In the genomic region with DNA sequence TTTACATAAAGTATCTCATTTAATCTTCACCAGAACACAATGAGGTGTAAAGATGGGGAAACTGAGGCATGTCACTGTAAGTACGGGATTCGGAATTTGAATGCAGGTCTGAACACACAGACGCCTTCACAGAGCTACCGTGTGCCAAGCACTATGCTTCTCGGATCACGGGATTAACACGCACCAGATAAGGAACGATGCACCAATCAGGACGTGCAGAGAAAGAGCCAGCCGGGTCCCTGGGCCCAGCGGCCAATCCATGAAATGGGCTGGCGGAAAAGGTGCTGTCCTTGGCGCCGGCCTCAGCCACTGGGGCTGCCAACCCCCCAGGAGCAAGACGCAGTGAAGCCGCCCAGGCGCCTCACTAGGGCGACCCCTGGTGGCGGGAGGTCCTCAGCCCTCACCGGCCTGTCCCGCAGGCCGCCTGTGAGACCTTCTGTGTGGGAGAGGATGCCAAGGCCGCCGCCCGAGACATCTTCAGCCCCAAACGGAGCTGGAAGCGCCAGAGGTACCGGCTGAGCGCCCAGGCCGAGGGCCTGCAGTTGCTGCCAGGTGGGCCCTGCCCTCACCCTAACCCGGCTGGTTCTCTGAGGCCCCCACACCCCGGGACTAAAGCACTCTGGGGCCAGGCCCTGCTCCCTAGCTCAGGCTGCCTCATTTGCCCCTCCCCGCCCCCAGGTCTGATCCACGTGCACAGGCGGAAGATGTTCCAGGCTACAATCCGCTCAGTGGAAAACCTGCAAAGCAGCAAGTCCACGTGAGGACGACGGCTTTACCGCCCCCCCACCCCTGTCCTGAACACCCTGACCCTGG, we compare ENCODE assay signal across 1 cellular context.
TF ChIP-seq lines count a peak whose summit lies in the region.

No MANE protein-coding gene starts in this region.

TF ChIP-seq in HepG2, 621 proteins besides CTCF, POLR2A, EP300 and RAD21 (continued from another document and continues in another):
- no peak for TF ChIP-seq FOXM1 (CRISPR knock-in tag; IDR thresholded peaks at IDR 0.05)
- no peak for TF ChIP-seq ARID2 (CRISPR knock-in tag; IDR thresholded peaks at IDR 0.05; ENCODE audit: borderline replicate concordance)
- TF ChIP-seq TBX2 (CRISPR knock-in tag; IDR thresholded peaks at IDR 0.05; ENCODE audit: borderline replicate concordance): no peak; the same call in 1 of the 2 replicates
- no peak for TF ChIP-seq AGO2 (optimal IDR thresholded peaks at IDR 0.05; ENCODE audit: low read depth, low read length)
- peak; percentile 49 for TF ChIP-seq TAF1 (CRISPR knock-in tag; IDR thresholded peaks at IDR 0.05)
- no peak for TF ChIP-seq ZBTB42 (CRISPR knock-in tag; IDR thresholded peaks at IDR 0.05)
- no peak for TF ChIP-seq NFRKB (IDR thresholded peaks at IDR 0.05)
- peak; percentile 86 for TF ChIP-seq ZFX (CRISPR knock-in tag; IDR thresholded peaks at IDR 0.05; ENCODE audit: low read depth)
- no peak for TF ChIP-seq TBX3 (IDR thresholded peaks at IDR 0.05; ENCODE audit: borderline replicate concordance)
- peak; percentile 28; the same call in 1 of the 2 replicates for TF ChIP-seq NFKB2 (CRISPR knock-in tag; IDR thresholded peaks at IDR 0.05; ENCODE audit: borderline replicate concordance)
- 0 out of 2 replicates have a peak, but pooled peaks have one; percentile 25 for TF ChIP-seq HNRNPL (IDR thresholded peaks at IDR 0.05; ENCODE audit: low read depth, low read length)
- TF ChIP-seq SRSF1 (optimal IDR thresholded peaks at IDR 0.05; ENCODE audit: low read depth, low read length): peak; percentile 67
- TF ChIP-seq, protein P1, sequence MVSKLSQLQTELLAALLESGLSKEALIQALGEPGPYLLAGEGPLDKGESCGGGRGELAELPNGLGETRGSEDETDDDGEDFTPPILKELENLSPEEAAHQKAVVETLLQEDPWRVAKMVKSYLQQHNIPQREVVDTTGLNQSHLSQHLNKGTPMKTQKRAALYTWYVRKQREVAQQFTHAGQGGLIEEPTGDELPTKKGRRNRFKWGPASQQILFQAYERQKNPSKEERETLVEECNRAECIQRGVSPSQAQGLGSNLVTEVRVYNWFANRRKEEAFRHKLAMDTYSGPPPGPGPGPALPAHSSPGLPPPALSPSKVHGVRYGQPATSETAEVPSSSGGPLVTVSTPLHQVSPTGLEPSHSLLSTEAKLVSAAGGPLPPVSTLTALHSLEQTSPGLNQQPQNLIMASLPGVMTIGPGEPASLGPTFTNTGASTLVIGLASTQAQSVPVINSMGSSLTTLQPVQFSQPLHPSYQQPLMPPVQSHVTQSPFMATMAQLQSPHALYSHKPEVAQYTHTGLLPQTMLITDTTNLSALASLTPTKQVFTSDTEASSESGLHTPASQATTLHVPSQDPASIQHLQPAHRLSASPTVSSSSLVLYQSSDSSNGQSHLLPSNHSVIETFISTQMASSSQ (IDR thresholded peaks at IDR 0.05; ENCODE audit: low read depth): no peak
- TF ChIP-seq, protein P1 (CRISPR knock-in tag; IDR thresholded peaks at IDR 0.05; ENCODE audit: borderline replicate concordance): no peak
- peak; percentile 88; the same call in 1 of the 2 replicates for TF ChIP-seq KDM2A (CRISPR knock-in tag; IDR thresholded peaks at IDR 0.05; ENCODE audit: borderline replicate concordance, low read depth)
- no peak for TF ChIP-seq ZNF776 (CRISPR knock-in tag; IDR thresholded peaks at IDR 0.05)
- TF ChIP-seq ZNF720 (CRISPR knock-in tag; IDR thresholded peaks at IDR 0.05): no peak
- no peak for TF ChIP-seq PRMT3 (CRISPR knock-in tag; IDR thresholded peaks at IDR 0.05; ENCODE audit: borderline replicate concordance, low read depth)
- TF ChIP-seq, protein P2, sequence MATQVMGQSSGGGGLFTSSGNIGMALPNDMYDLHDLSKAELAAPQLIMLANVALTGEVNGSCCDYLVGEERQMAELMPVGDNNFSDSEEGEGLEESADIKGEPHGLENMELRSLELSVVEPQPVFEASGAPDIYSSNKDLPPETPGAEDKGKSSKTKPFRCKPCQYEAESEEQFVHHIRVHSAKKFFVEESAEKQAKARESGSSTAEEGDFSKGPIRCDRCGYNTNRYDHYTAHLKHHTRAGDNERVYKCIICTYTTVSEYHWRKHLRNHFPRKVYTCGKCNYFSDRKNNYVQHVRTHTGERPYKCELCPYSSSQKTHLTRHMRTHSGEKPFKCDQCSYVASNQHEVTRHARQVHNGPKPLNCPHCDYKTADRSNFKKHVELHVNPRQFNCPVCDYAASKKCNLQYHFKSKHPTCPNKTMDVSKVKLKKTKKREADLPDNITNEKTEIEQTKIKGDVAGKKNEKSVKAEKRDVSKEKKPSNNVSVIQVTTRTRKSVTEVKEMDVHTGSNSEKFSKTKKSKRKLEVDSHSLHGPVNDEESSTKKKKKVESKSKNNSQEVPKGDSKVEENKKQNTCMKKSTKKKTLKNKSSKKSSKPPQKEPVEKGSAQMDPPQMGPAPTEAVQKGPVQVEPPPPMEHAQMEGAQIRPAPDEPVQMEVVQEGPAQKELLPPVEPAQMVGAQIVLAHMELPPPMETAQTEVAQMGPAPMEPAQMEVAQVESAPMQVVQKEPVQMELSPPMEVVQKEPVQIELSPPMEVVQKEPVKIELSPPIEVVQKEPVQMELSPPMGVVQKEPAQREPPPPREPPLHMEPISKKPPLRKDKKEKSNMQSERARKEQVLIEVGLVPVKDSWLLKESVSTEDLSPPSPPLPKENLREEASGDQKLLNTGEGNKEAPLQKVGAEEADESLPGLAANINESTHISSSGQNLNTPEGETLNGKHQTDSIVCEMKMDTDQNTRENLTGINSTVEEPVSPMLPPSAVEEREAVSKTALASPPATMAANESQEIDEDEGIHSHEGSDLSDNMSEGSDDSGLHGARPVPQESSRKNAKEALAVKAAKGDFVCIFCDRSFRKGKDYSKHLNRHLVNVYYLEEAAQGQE (IDR thresholded peaks at IDR 0.05; ENCODE audit: borderline replicate concordance in 1 of 2, low read depth in 1 of 2, low read length in 2 of 2): no peak
- TF ChIP-seq ARNT2 (CRISPR knock-in tag; IDR thresholded peaks at IDR 0.05; ENCODE audit: low read depth): no peak
- TF ChIP-seq ZNF552 (CRISPR knock-in tag; IDR thresholded peaks at IDR 0.05; ENCODE audit: borderline replicate concordance): no peak
- TF ChIP-seq ZNF501 (CRISPR knock-in tag; IDR thresholded peaks at IDR 0.05): no peak
- TF ChIP-seq, protein P3, sequence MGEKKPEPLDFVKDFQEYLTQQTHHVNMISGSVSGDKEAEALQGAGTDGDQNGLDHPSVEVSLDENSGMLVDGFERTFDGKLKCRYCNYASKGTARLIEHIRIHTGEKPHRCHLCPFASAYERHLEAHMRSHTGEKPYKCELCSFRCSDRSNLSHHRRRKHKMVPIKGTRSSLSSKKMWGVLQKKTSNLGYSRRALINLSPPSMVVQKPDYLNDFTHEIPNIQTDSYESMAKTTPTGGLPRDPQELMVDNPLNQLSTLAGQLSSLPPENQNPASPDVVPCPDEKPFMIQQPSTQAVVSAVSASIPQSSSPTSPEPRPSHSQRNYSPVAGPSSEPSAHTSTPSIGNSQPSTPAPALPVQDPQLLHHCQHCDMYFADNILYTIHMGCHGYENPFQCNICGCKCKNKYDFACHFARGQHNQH (CRISPR knock-in tag; IDR thresholded peaks at IDR 0.05): no peak
- TF ChIP-seq, protein P4, sequence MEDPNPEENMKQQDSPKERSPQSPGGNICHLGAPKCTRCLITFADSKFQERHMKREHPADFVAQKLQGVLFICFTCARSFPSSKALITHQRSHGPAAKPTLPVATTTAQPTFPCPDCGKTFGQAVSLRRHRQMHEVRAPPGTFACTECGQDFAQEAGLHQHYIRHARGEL (CRISPR knock-in tag; IDR thresholded peaks at IDR 0.05): no peak
- no peak for TF ChIP-seq SPEN (CRISPR knock-in tag; IDR thresholded peaks at IDR 0.05; ENCODE audit: low read depth)
- peak; percentile 54 for TF ChIP-seq RBFOX2 (IDR thresholded peaks at IDR 0.05; ENCODE audit: low read depth, low read length)
- 0 out of 2 replicates have a peak, but pooled peaks have one; percentile 29 for TF ChIP-seq ARNTL (CRISPR knock-in tag; IDR thresholded peaks at IDR 0.05)
- no peak for TF ChIP-seq ZKSCAN5 (CRISPR knock-in tag; IDR thresholded peaks at IDR 0.05)
- TF ChIP-seq TOPORS (CRISPR knock-in tag; IDR thresholded peaks at IDR 0.05): no peak
- TF ChIP-seq SMAD9 (CRISPR knock-in tag; IDR thresholded peaks at IDR 0.05): no peak
- TF ChIP-seq NFE2 (CRISPR knock-in tag; IDR thresholded peaks at IDR 0.05): no peak
- TF ChIP-seq EEA1 (CRISPR knock-in tag; IDR thresholded peaks at IDR 0.05; ENCODE audit: borderline replicate concordance): no peak; the same call in 1 of the 2 replicates
- TF ChIP-seq, protein P5, sequence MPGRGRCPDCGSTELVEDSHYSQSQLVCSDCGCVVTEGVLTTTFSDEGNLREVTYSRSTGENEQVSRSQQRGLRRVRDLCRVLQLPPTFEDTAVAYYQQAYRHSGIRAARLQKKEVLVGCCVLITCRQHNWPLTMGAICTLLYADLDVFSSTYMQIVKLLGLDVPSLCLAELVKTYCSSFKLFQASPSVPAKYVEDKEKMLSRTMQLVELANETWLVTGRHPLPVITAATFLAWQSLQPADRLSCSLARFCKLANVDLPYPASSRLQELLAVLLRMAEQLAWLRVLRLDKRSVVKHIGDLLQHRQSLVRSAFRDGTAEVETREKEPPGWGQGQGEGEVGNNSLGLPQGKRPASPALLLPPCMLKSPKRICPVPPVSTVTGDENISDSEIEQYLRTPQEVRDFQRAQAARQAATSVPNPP (CRISPR knock-in tag; IDR thresholded peaks at IDR 0.05): no peak
- TF ChIP-seq SRY (CRISPR knock-in tag; IDR thresholded peaks at IDR 0.05): no peak
- TF ChIP-seq, protein P6, sequence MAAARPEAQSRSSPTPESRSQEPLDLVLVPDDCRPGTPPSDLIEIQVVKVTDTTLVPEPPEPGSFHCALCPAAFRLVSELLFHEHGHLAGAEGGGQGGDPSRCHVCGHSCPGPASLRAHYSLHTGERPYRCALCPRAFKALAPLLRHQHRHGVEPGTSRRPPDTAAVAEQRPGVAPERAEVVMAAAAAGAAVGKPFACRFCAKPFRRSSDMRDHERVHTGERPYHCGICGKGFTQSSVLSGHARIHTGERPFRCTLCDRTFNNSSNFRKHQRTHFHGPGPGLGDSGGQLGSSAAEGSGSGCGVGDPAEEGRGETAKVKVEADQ (CRISPR knock-in tag; IDR thresholded peaks at IDR 0.05; ENCODE audit: borderline replicate concordance): no peak
- TF ChIP-seq, protein P7, sequence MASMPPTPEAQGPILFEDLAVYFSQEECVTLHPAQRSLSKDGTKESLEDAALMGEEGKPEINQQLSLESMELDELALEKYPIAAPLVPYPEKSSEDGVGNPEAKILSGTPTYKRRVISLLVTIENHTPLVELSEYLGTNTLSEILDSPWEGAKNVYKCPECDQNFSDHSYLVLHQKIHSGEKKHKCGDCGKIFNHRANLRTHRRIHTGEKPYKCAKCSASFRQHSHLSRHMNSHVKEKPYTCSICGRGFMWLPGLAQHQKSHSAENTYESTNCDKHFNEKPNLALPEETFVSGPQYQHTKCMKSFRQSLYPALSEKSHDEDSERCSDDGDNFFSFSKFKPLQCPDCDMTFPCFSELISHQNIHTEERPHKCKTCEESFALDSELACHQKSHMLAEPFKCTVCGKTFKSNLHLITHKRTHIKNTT (CRISPR knock-in tag; IDR thresholded peaks at IDR 0.05): no peak
- TF ChIP-seq, protein P8, sequence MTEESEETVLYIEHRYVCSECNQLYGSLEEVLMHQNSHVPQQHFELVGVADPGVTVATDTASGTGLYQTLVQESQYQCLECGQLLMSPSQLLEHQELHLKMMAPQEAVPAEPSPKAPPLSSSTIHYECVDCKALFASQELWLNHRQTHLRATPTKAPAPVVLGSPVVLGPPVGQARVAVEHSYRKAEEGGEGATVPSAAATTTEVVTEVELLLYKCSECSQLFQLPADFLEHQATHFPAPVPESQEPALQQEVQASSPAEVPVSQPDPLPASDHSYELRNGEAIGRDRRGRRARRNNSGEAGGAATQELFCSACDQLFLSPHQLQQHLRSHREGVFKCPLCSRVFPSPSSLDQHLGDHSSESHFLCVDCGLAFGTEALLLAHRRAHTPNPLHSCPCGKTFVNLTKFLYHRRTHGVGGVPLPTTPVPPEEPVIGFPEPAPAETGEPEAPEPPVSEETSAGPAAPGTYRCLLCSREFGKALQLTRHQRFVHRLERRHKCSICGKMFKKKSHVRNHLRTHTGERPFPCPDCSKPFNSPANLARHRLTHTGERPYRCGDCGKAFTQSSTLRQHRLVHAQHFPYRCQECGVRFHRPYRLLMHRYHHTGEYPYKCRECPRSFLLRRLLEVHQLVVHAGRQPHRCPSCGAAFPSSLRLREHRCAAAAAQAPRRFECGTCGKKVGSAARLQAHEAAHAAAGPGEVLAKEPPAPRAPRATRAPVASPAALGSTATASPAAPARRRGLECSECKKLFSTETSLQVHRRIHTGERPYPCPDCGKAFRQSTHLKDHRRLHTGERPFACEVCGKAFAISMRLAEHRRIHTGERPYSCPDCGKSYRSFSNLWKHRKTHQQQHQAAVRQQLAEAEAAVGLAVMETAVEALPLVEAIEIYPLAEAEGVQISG (CRISPR knock-in tag; IDR thresholded peaks at IDR 0.05): peak; percentile 99
- no peak for TF ChIP-seq ZBTB38 (CRISPR knock-in tag; IDR thresholded peaks at IDR 0.05)
- TF ChIP-seq ZNF282 (IDR thresholded peaks at IDR 0.05; ENCODE audit: partially characterized antibody): no peak
- TF ChIP-seq TRIM24 (CRISPR knock-in tag; IDR thresholded peaks at IDR 0.05): no peak
- TF ChIP-seq SOX13 (IDR thresholded peaks at IDR 0.05): no peak
- TF ChIP-seq SOX13 (CRISPR knock-in tag; conservative IDR thresholded peaks at IDR 0.05 in 1 of 2, IDR thresholded peaks at IDR 0.05 in 1 of 2): no peak; a peak in 1 of 4 replicates
- TF ChIP-seq ZNF24 (IDR thresholded peaks at IDR 0.05): no peak
- peak; percentile 78 for TF ChIP-seq GATAD1 (CRISPR knock-in tag; IDR thresholded peaks at IDR 0.05)
- TF ChIP-seq ZNF678 (CRISPR knock-in tag; IDR thresholded peaks at IDR 0.05): no peak
- peak; percentile 76 for TF ChIP-seq THAP11 (CRISPR knock-in tag; IDR thresholded peaks at IDR 0.05)
- no peak for TF ChIP-seq SIN3A (IDR thresholded peaks at IDR 0.05; ENCODE audit: borderline replicate concordance, low read depth, low read length)
- TF ChIP-seq CBX5 (CRISPR knock-in tag; IDR thresholded peaks at IDR 0.05; ENCODE audit: borderline replicate concordance): peak; percentile 84; the same call in 1 of the 2 replicates
